Comparison of ENCODE assay signal across 19 cellular contexts in genomic region chr13:39044536-39044935, GRCh38. TPM values are rescaled to one million over a fixed set of nuclear protein-coding genes. Genes with fewer than 3 reads are reported as not detected.
DNase-seq lines count a peak whose midpoint lies in the region; ATAC-seq, FAIRE-seq and TF ChIP-seq lines count a peak whose summit lies in the region.
"Had no signal": no experiment of that assay in that cellular context is flagged by ENCODE, and none has a peak within 500 bp of the region (broad histone marks: within the 10 kb centered on the region; RNA-seq: fewer than 3 reads in every experiment).

No MANE protein-coding gene starts in this region.

- TF ChIP-seq EP300 in GM12878 (IDR thresholded peaks at IDR 0.05; ENCODE audit: borderline replicate concordance in 1 of 2, control insufficient read depth in 1 of 2, low read depth in 2 of 2, low read length in 2 of 2) (no peak), esophagus muscularis mucosa (IDR thresholded peaks at IDR 0.05) (no peak)

- no peak for ATAC-seq in activated T-cell treated with anti-CD3 and anti-CD28 coated beads, Interleukin-2, amount 50 U/mL, for 4 hours
- ATAC-seq in GM21576 (IDR thresholded peaks at IDR 0.05; ENCODE audit: unreplicated experiment) (peak; percentile 78), HG03039 (IDR thresholded peaks at IDR 0.05; ENCODE audit: unreplicated experiment) (peak; percentile 82), GM12878 (peak; percentile 79)
- ATAC-seq in activated naive CD4-positive, alpha-beta T cell treated with anti-CD3 and anti-CD28 coated beads, Interleukin-2, amount 50 U/mL, for 72 hours = no peak
- ATAC-seq: heart right ventricle, left lobe of liver, SK-N-SH treated with all-trans-retinoic acid at 6 μM for 48 hours had no signal

- H3K4me2 ChIP-seq in GM12878 (ENCODE audit: control insufficient read depth, insufficient read depth) = peak overlapping the region; percentile 71; the same call in 1 of the 2 replicates

- CTCF ChIA-PET in GM12878 (lab: Yijun Ruan, JAX) = no interaction called here

- no peak for TF ChIP-seq CTCF in GM12878 (IDR thresholded peaks at IDR 0.05 in 2 of 3, conservative IDR thresholded peaks at IDR 0.05 in 1 of 3; ENCODE audit: control insufficient read depth in 2 of 3, extremely low read depth in 1 of 3, insufficient read depth in 1 of 3, low read depth in 3 of 3, low read length in 3 of 3)
- no peak for TF ChIP-seq CTCF in esophagus muscularis mucosa (IDR thresholded peaks at IDR 0.05)

- peaks cover 0 to 6% of the 10 kb centered on the region in 2 experiments; a peak in 1 of 4 replicates for H3K36me3 ChIP-seq in GM12878 (ENCODE audit: control insufficient read depth in 2 of 2, insufficient read depth in 2 of 2, low read length in 1 of 2)
- peaks cover 0 to 34% (median 10%) of the 10 kb centered on the region in 4 donors for H3K36me3 ChIP-seq in esophagus muscularis mucosa
- H3K36me3 ChIP-seq: transverse colon had no signal

- H3K4me3 ChIP-seq in GM12878 = peak overlapping the region; percentile 33; the same call in 1 of the 2 replicates
- H3K4me3 ChIP-seq in esophagus muscularis mucosa = no peak overlapping the region
- H3K4me3 ChIP-seq: heart right ventricle, transverse colon had no signal

- no peaks in the 10 kb centered on the region for H3K9me3 Mint-ChIP-seq in activated T-cell treated with anti-CD3 and anti-CD28 coated beads, Interleukin-2, amount 50 U/mL, for 24 hours
- H3K9me3 Mint-ChIP-seq in activated T-cell treated with anti-CD3 and anti-CD28 coated beads, Interleukin-2, amount 50 U/mL, for 4 hours = no peaks in the 10 kb centered on the region
- peaks cover 0 to 3% of the 10 kb centered on the region in 2 donors for H3K9me3 Mint-ChIP-seq in activated naive CD4-positive, alpha-beta T cell treated with anti-CD3 and anti-CD28 coated beads, Interleukin-2, amount 50 U/mL, for 72 hours
- H3K9me3 Mint-ChIP-seq: HFFc6, neural crest cell had no signal

- DNase-seq in activated T-cell treated with anti-CD3 and anti-CD28 coated beads, Interleukin-2, amount 50 U/mL, for 24 hours = no peak
- DNase-seq in activated T-cell treated with anti-CD3 and anti-CD28 coated beads, Interleukin-2, amount 50 U/mL, for 4 hours = no peak
- no peak for DNase-seq in GM12878 (ENCODE audit: low read depth, low spot score)
- DNase-seq in esophagus muscularis mucosa (ENCODE audit: extremely low spot score) = no peak
- DNase-seq in activated naive CD4-positive, alpha-beta T cell treated with anti-CD3 and anti-CD28 coated beads, Interleukin-2, amount 50 U/mL, for 72 hours (ENCODE audit: low spot score in 2 of 2) = no peak
- no peak for DNase-seq in DMS 273 treated with DMSO at 0.1 percent for 48 hours (lab: John Stamatoyannopoulos, UW)
- DNase-seq: activated CD4-positive, CD25-positive, alpha-beta regulatory T cell; heart right ventricle; HFFc6; Karpas-422; NCI-H2029 treated with DMSO at 0.1 percent for 48 hours; transverse colon had no signal

- no peak for TF ChIP-seq POLR2A in GM12878 (IDR thresholded peaks at IDR 0.05; ENCODE audit: low read depth, low read length)
- no peak for TF ChIP-seq POLR2A in esophagus muscularis mucosa (IDR thresholded peaks at IDR 0.05; ENCODE audit: low read depth)

- no peaks in the 10 kb centered on the region for H3K9me3 ChIP-seq in GM12878 (replicated peaks; ENCODE audit: control insufficient read depth, insufficient read depth, low read length)
- H3K9me3 ChIP-seq in esophagus muscularis mucosa = no peaks in the 10 kb centered on the region
- H3K9me3 ChIP-seq: heart right ventricle, transverse colon had no signal

- RAD21 ChIA-PET in GM12878 (lab: Charles Lee; ENCODE audit: unreplicated experiment) = no interaction called here

- H3K4me1 ChIP-seq in GM12878 (ENCODE audit: control insufficient read depth, insufficient read depth, low read length) = peaks cover 19% of the 10 kb centered on the region
- peaks cover 10 to 15% (median 12%) of the 10 kb centered on the region in 4 donors for H3K4me1 ChIP-seq in esophagus muscularis mucosa

- SMC1A ChIA-PET in GM12878 (lab: Charles Lee; ENCODE audit: uncharacterized antibody, unreplicated experiment) = no interaction called here

- no peaks in the 10 kb centered on the region for H4K20me1 ChIP-seq in GM12878 (ENCODE audit: control insufficient read depth, insufficient read depth)

- peak overlapping the region; percentile 3 for H3K27ac Mint-ChIP-seq in activated T-cell treated with anti-CD3 and anti-CD28 coated beads, Interleukin-2, amount 50 U/mL, for 24 hours
- no peak overlapping the region for H3K27ac Mint-ChIP-seq in activated naive CD4-positive, alpha-beta T cell treated with anti-CD3 and anti-CD28 coated beads, Interleukin-2, amount 50 U/mL, for 72 hours
- H3K27ac Mint-ChIP-seq: HFFc6 had no signal

- no TSS peak for BruUV-seq in GM12878 (replicated peaks; lab: Mats Ljungman, UMichigan)

- H2AFZ ChIP-seq in GM12878 (ENCODE audit: control insufficient read depth, low read depth, low read length) = no peak overlapping the region

- intact Hi-C loops in GM12878 (cut with micrococcal nuclease; ENCODE audit: unreplicated experiment) (no loop called here), esophagus muscularis mucosa (cut with DNase I) (no loop called here)

- H3K27me3 ChIP-seq in GM12878 (replicated peaks in 1 of 2; ENCODE audit: control insufficient read depth in 2 of 2, insufficient read depth in 2 of 2, low read length in 1 of 2) (no peaks in the 10 kb centered on the region), esophagus muscularis mucosa (no peaks in the 10 kb centered on the region)
- H3K27me3 ChIP-seq: heart right ventricle, transverse colon had no signal

- H3K4me1 Mint-ChIP-seq in activated T-cell treated with anti-CD3 and anti-CD28 coated beads, Interleukin-2, amount 50 U/mL, for 24 hours (ENCODE audit: low read depth) = peaks cover 23% of the 10 kb centered on the region
- H3K4me1 Mint-ChIP-seq in activated T-cell treated with anti-CD3 and anti-CD28 coated beads, Interleukin-2, amount 50 U/mL, for 4 hours (ENCODE audit: low read depth) = peaks cover 10% of the 10 kb centered on the region

- H3K4me3 Mint-ChIP-seq in activated T-cell treated with anti-CD3 and anti-CD28 coated beads, Interleukin-2, amount 50 U/mL, for 24 hours = no peak overlapping the region
- no peak overlapping the region for H3K4me3 Mint-ChIP-seq in activated T-cell treated with anti-CD3 and anti-CD28 coated beads, Interleukin-2, amount 50 U/mL, for 4 hours
- H3K4me3 Mint-ChIP-seq: HFFc6, neural crest cell had no signal

- peak; percentile 54 for FAIRE-seq in GM12878 (lab: Jason Lieb, UNC)
- FAIRE-seq: A204.1, endothelial cell of umbilical vein had no signal

- no peak for TF ChIP-seq RAD21 in GM12878 (IDR thresholded peaks at IDR 0.05; ENCODE audit: insufficient read depth, low read depth, low read length)

- 3% methylated on average over 3 of the region's 3 CpGs for WGBS in GM12878 (ENCODE audit: insufficient coverage, insufficient replicate concordance, low lambda C conversion rate, missing lambda C conversion rate)
- 89% methylated on average over 3 of the region's 3 CpGs for WGBS in esophagus muscularis mucosa

- H3K9ac ChIP-seq in GM12878 (ENCODE audit: control insufficient read depth, insufficient read depth, low read length) = no peak overlapping the region

- POLR2A ChIA-PET in GM12878 (lab: Charles Lee) = no interaction called here

- H3K27ac ChIP-seq in GM12878 (ENCODE audit: control insufficient read depth, insufficient read depth) (peak overlapping the region; percentile 36; the same call in 1 of the 2 replicates), esophagus muscularis mucosa (replicated peaks in 1 of 4) (no peak overlapping the region)
- H3K27ac ChIP-seq: heart right ventricle, transverse colon had no signal

- peaks cover 5% of the 10 kb centered on the region; the same call in 1 of the 2 replicates for H3K79me2 ChIP-seq in GM12878 (ENCODE audit: control insufficient read depth, insufficient read depth, low read length)

- no peaks in the 10 kb centered on the region for H3K27me3 Mint-ChIP-seq in activated T-cell treated with anti-CD3 and anti-CD28 coated beads, Interleukin-2, amount 50 U/mL, for 24 hours
- H3K27me3 Mint-ChIP-seq in activated T-cell treated with anti-CD3 and anti-CD28 coated beads, Interleukin-2, amount 50 U/mL, for 4 hours (ENCODE audit: low read depth) = no peaks in the 10 kb centered on the region

- H3K36me3 Mint-ChIP-seq in activated T-cell treated with anti-CD3 and anti-CD28 coated beads, Interleukin-2, amount 50 U/mL, for 24 hours (ENCODE audit: low read depth) = peaks cover 64% of the 10 kb centered on the region
- peaks cover 18% of the 10 kb centered on the region for H3K36me3 Mint-ChIP-seq in activated T-cell treated with anti-CD3 and anti-CD28 coated beads, Interleukin-2, amount 50 U/mL, for 4 hours (ENCODE audit: insufficient read depth)
- H3K36me3 Mint-ChIP-seq in activated naive CD4-positive, alpha-beta T cell treated with anti-CD3 and anti-CD28 coated beads, Interleukin-2, amount 50 U/mL, for 72 hours = peaks cover 4 to 19% of the 10 kb centered on the region in 2 donors

- in situ Hi-C loops in GM12878 (cut with MboI) = loop anchor here (5.0 kb wide), 1 partner anchor 218 kb away; no protein-coding TSS in a partner anchor

RNA-seq across cellular contexts. Expression of gene NHLRC3, which starts 6.3 kb away (rescaled TPM):
- total RNA-seq in activated T-cell treated with anti-CD3 and anti-CD28 coated beads, Interleukin-2, amount 50 U/mL, for 4 hours = 1 to 10 TPM; 5.1 to 6.9 (median 6.0) TPM
- 111 and 117 TPM in 2 replicates for total RNA-seq in GM12878 (2013; cell fraction: nucleolus; rRNA removed)
- 19.3 and 27.5 TPM in 2 replicates for total RNA-seq in GM12878 (2014; rRNA removed)
- total RNA-seq in GM12878 (2014; rRNA removed; fragmentation: Illumina TruSeq; extraction: Trizol) = 25.9 and 27.8 TPM in 2 replicates
- 16.4 and 17.9 TPM in 2 replicates for total RNA-seq in GM12878 (2021)
- 11.3 TPM for polyA plus RNA-seq in GM12878 (2011; ENCODE audit: low read depth)
- polyA plus RNA-seq in GM12878 (2011; rRNA removed) = 38.0 and 56.4 TPM in 2 replicates
- polyA plus RNA-seq in GM12878 (2011; cell fraction: cytosol; rRNA removed) = 14.6 and 14.9 TPM in 2 replicates
- polyA plus RNA-seq in GM12878 (2011; cell fraction: nucleus; rRNA removed) = 49.7 and 75.6 TPM in 2 replicates
- polyA plus RNA-seq in GM12878 (2012) = 13.6 and 17.3 TPM in 2 replicates
- polyA plus RNA-seq in GM12878 (2014; fragmentation: Illumina TruSeq; extraction: Trizol) = 22.3 and 30.9 TPM in 2 replicates
- polyA plus RNA-seq in GM12878 (2014; fragmentation: Nextera tagmentation; extraction: Ambion mirVana) = 10 to 100 TPM in 1 of 2 experiments, 1 to 10 TPM in 1; 8.3 to 11.8 TPM
- polyA plus RNA-seq in GM12878 (2014; rRNA removed) = 20.8 and 26.0 TPM in 2 replicates
- 10 to 100 TPM; 12.7 to 18.5 TPM for polyA plus RNA-seq in GM12878 (2016; fragmentation: Nextera tagmentation; extraction: Ambion mirVana)
- 32.0 and 39.8 TPM in 2 replicates for polyA minus RNA-seq in GM12878 (2011; rRNA and poly(A)+ RNA removed)
- polyA minus RNA-seq in GM12878 (2011; cell fraction: cytosol; rRNA and poly(A)+ RNA removed) = 10.4 and 11.5 TPM in 2 replicates
- 31.1 and 67.1 TPM in 2 replicates for polyA minus RNA-seq in GM12878 (2011; cell fraction: nucleus; rRNA and poly(A)+ RNA removed)
- total RNA-seq in esophagus muscularis mucosa = 10 to 100 TPM in 2 of 4 donors, 1 to 10 TPM in 2; 9.3 to 12.0 (median 10.2) TPM
- 10 to 100 TPM; 12.7 to 20.4 TPM for total RNA-seq in activated naive CD4-positive, alpha-beta T cell treated with anti-CD3 and anti-CD28 coated beads, Interleukin-2, amount 50 U/mL, for 72 hours

RNA-seq across cellular contexts. Expression of gene PROSER1, which starts 6.6 kb away (rescaled TPM):
- 10 to 100 TPM; 53.5 to 68.4 (median 59.6) TPM for total RNA-seq in activated T-cell treated with anti-CD3 and anti-CD28 coated beads, Interleukin-2, amount 50 U/mL, for 4 hours
- 75.3 and 88.5 TPM in 2 replicates for total RNA-seq in GM12878 (2013; cell fraction: nucleolus; rRNA removed)
- total RNA-seq in GM12878 (2014; rRNA removed) = 16.1 and 23.8 TPM in 2 replicates
- total RNA-seq in GM12878 (2014; rRNA removed; fragmentation: Illumina TruSeq; extraction: Trizol) = 14.3 and 16.9 TPM in 2 replicates
- 66.0 TPM in 2 replicates for total RNA-seq in GM12878 (2021)
- polyA plus RNA-seq in GM12878 (2011; ENCODE audit: low read depth) = 16.8 TPM
- polyA plus RNA-seq in GM12878 (2011; rRNA removed) = 18.3 and 28.3 TPM in 2 replicates
- 16.3 and 20.3 TPM in 2 replicates for polyA plus RNA-seq in GM12878 (2011; cell fraction: cytosol; rRNA removed)
- polyA plus RNA-seq in GM12878 (2011; cell fraction: nucleus; rRNA removed) = 53.3 and 56.7 TPM in 2 replicates
- 21.2 and 22.5 TPM in 2 replicates for polyA plus RNA-seq in GM12878 (2012)
- polyA plus RNA-seq in GM12878 (2014; fragmentation: Illumina TruSeq; extraction: Trizol) = 47.9 and 53.8 TPM in 2 replicates
- 10 to 100 TPM; 19.6 to 20.8 TPM for polyA plus RNA-seq in GM12878 (2014; fragmentation: Nextera tagmentation; extraction: Ambion mirVana)
- polyA plus RNA-seq in GM12878 (2014; rRNA removed) = 25.5 and 25.7 TPM in 2 replicates
- 10 to 100 TPM; 38.9 to 39.8 TPM for polyA plus RNA-seq in GM12878 (2016; fragmentation: Nextera tagmentation; extraction: Ambion mirVana)
- 19.7 and 22.9 TPM in 2 replicates for polyA minus RNA-seq in GM12878 (2011; rRNA and poly(A)+ RNA removed)
- polyA minus RNA-seq in GM12878 (2011; cell fraction: cytosol; rRNA and poly(A)+ RNA removed) = 12.8 and 28.9 TPM in 2 replicates
- polyA minus RNA-seq in GM12878 (2011; cell fraction: nucleus; rRNA and poly(A)+ RNA removed) = 28.3 and 52.3 TPM in 2 replicates
- 10 to 100 TPM in 3 of 4 donors, 1 to 10 TPM in 1; 9.1 to 16.9 (median 10.5) TPM for total RNA-seq in esophagus muscularis mucosa
- 10 to 100 TPM; 58.0 to 68.6 TPM for total RNA-seq in activated naive CD4-positive, alpha-beta T cell treated with anti-CD3 and anti-CD28 coated beads, Interleukin-2, amount 50 U/mL, for 72 hours

RNA-seq across cellular contexts. Expression of gene STOML3, which starts 53.9 kb away (rescaled TPM):
- not detected for total RNA-seq in activated T-cell treated with anti-CD3 and anti-CD28 coated beads, Interleukin-2, amount 50 U/mL, for 4 hours
- total RNA-seq in GM12878 (2013; cell fraction: nucleolus; rRNA removed) = not detected in 2 replicates
- total RNA-seq in GM12878 (2014; rRNA removed) (not detected in 2 replicates), GM12878 (2014; rRNA removed; fragmentation: Illumina TruSeq; extraction: Trizol) (not detected in 2 replicates), GM12878 (2021) (not detected in 2 replicates), esophagus muscularis mucosa (not detected)
- polyA plus RNA-seq in GM12878 (2011; ENCODE audit: low read depth) = not detected
- polyA plus RNA-seq in GM12878 (2011; rRNA removed) (not detected in 2 replicates), GM12878 (2014; fragmentation: Illumina TruSeq; extraction: Trizol) (not detected in 2 replicates), GM12878 (2014; fragmentation: Nextera tagmentation; extraction: Ambion mirVana) (not detected), GM12878 (2014; rRNA removed) (not detected in 2 replicates), GM12878 (2016; fragmentation: Nextera tagmentation; extraction: Ambion mirVana) (not detected)
- polyA plus RNA-seq in GM12878 (2011; cell fraction: cytosol; rRNA removed) = not detected in 2 replicates
- polyA plus RNA-seq in GM12878 (2011; cell fraction: nucleus; rRNA removed) = not detected in 2 replicates
- not detected in 2 replicates for polyA plus RNA-seq in GM12878 (2012)
- polyA minus RNA-seq in GM12878 (2011; rRNA and poly(A)+ RNA removed) = not detected in 2 replicates
- not detected in 2 replicates for polyA minus RNA-seq in GM12878 (2011; cell fraction: cytosol; rRNA and poly(A)+ RNA removed)
- not detected in 2 replicates for polyA minus RNA-seq in GM12878 (2011; cell fraction: nucleus; rRNA and poly(A)+ RNA removed)
- not detected for total RNA-seq in activated naive CD4-positive, alpha-beta T cell treated with anti-CD3 and anti-CD28 coated beads, Interleukin-2, amount 50 U/mL, for 72 hours
- total RNA-seq: endothelial cell of umbilical vein, heart right ventricle, HFFc6, left lobe of liver, neural crest cell had no signal
- polyA plus RNA-seq: endothelial cell of umbilical vein, heart right ventricle had no signal

Comparison
In these comparisons a context has a peak if more than half of its experiments do, and no peak if none do; other contexts are left out.
1. ATAC-seq: peak in GM21576 (single experiment), HG03039 (single experiment) and GM12878 (single experiment); none in activated T-cell treated with anti-CD3 and anti-CD28 coated beads, Interleukin-2, amount 50 U/mL, for 4 hours (0 of 2) and activated naive CD4-positive, alpha-beta T cell treated with anti-CD3 and anti-CD28 coated beads, Interleukin-2, amount 50 U/mL, for 72 hours (0 of 2).